In the genomic region with DNA sequence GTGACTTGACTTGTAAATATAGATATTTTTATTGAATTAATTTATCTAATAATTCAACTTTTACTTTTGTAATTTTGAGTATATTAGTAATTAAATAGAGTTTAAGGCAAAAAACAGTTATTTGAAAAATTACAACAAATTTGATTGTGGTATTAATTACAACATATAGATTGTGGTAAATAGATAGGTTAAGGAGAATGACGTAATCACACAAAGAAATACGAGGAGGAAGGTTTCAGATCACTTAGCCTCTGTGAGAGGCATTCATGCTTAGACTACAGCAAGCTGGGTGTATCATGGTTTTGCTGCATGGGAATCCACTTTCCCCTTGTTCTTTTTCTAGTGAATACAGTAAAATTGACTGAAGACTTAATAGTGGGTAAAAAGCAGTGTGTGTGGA, we compare ENCODE assay signal across 31 cellular contexts.
"Had no signal": no experiment of that assay in that cellular context is flagged by ENCODE, and none has a peak within 500 bp of the region (broad histone marks: within the 10 kb centered on the region; RNA-seq: fewer than 3 reads in every experiment).

No MANE protein-coding gene starts in this region.

- DNase-seq: activated CD4-positive, alpha-beta T cell treated with anti-CD3 and anti-CD28 coated beads, Interleukin-2, amount 10 ng/mL, durations not matched to agents 7 days and 5 days; activated CD4-positive, alpha-beta T cell treated with anti-CD3 and anti-CD28 coated beads, Interleukin-2, amount 50 U/mL, for 48 hours; activated CD4-positive, CD25-positive, alpha-beta regulatory T cell; activated CD8-positive, alpha-beta T cell treated with anti-CD3 and anti-CD28 coated beads, Interleukin-2, amount 10 ng/mL, durations not matched to agents 7 days and 5 days; activated gamma-delta T cell treated with Interleukin-2 at 50 U/mL for 16 hours; activated naive CD4-positive, alpha-beta T cell treated with anti-CD3 and anti-CD28 coated beads, Interleukin-2, amount 10 ng/mL, durations not matched to agents 7 days and 5 days; activated naive CD8-positive, alpha-beta T cell treated with anti-CD3 and anti-CD28 coated beads, Interleukin-2, amount 50 U/mL, for 24 hours; activated T-cell treated with anti-CD3 and anti-CD28 coated beads, Interleukin-2, amount 50 U/mL, for 4 hours; aorta; brain microvascular endothelial cell; central memory CD4-positive, alpha-beta T cell; Karpas-422; NCI-H1105; NCI-H1417 treated with DMSO at 0.1 percent for 48 hours; NCI-H187 treated with DMSO at 0.1 percent for 48 hours; NCI-H2081; NCI-H345; NCI-H524 treated with DMSO at 0.1 percent for 48 hours; NCI-H748 treated with DMSO at 0.1 percent for 48 hours; PC-9; SIG-M5; SW 1271; T-helper 1 cell; T-helper 2 cell; T-helper 9 cell; WERI-Rb-1 had no signal

- ATAC-seq: activated CD8-positive, alpha-beta T cell treated with anti-CD3 and anti-CD28 coated beads, Interleukin-2, amount 10 ng/mL, durations not matched to agents 7 days and 5 days; activated naive CD8-positive, alpha-beta T cell treated with anti-CD3 and anti-CD28 coated beads, Interleukin-2, amount 50 U/mL, for 24 hours; activated T-cell treated with anti-CD3 and anti-CD28 coated beads, Interleukin-2, amount 50 U/mL, for 4 hours; Right ventricle myocardium inferior had no signal

- H3K36me3 ChIP-seq: brain microvascular endothelial cell, WERI-Rb-1 had no signal

- H3K27ac ChIP-seq: brain microvascular endothelial cell, PC-9, RWPE1, WERI-Rb-1 had no signal

- FAIRE-seq: RCC 7860 had no signal

- H2AFZ ChIP-seq: PC-9 had no signal

- H3K4me2 ChIP-seq: PC-9 had no signal

- H3K4me1 Mint-ChIP-seq: activated CD4-positive, alpha-beta T cell treated with anti-CD3 and anti-CD28 coated beads, Interleukin-2, amount 10 ng/mL, durations not matched to agents 7 days and 5 days; activated naive CD4-positive, alpha-beta T cell treated with anti-CD3 and anti-CD28 coated beads, Interleukin-2, amount 10 ng/mL, durations not matched to agents 7 days and 5 days; activated naive CD8-positive, alpha-beta T cell treated with anti-CD3 and anti-CD28 coated beads, Interleukin-2, amount 50 U/mL, for 24 hours had no signal

- H3K4me3 Mint-ChIP-seq: activated CD4-positive, alpha-beta T cell treated with anti-CD3 and anti-CD28 coated beads, Interleukin-2, amount 10 ng/mL, durations not matched to agents 7 days and 5 days; activated CD8-positive, alpha-beta T cell treated with anti-CD3 and anti-CD28 coated beads, Interleukin-2, amount 10 ng/mL, durations not matched to agents 7 days and 5 days; activated naive CD4-positive, alpha-beta T cell treated with anti-CD3 and anti-CD28 coated beads, Interleukin-2, amount 10 ng/mL, durations not matched to agents 7 days and 5 days; activated naive CD8-positive, alpha-beta T cell; activated naive CD8-positive, alpha-beta T cell treated with anti-CD3 and anti-CD28 coated beads, Interleukin-2, amount 50 U/mL, for 24 hours; activated T-cell treated with anti-CD3 and anti-CD28 coated beads, Interleukin-2, amount 50 U/mL, for 4 hours; activated T-helper 1 cell treated with anti-CD3 and anti-CD28 coated beads, Interleukin-12 subunit alpha, Interleukin-12 subunit beta, Interleukin-2, Interleukin-4 antibody, amounts not matched to agents 30 ng/mL and 10 ng/mL and 1 ng/mL, durations not matched to agents 14 hours and 24 hours and 36 hours had no signal

- H3K9me3 Mint-ChIP-seq: activated CD4-positive, alpha-beta T cell treated with anti-CD3 and anti-CD28 coated beads, Interleukin-2, amount 10 ng/mL, durations not matched to agents 7 days and 5 days; activated naive CD8-positive, alpha-beta T cell treated with anti-CD3 and anti-CD28 coated beads, Interleukin-2, amount 50 U/mL, for 24 hours; activated T-cell treated with anti-CD3 and anti-CD28 coated beads, Interleukin-2, amount 50 U/mL, for 4 hours; activated T-helper 1 cell treated with anti-CD3 and anti-CD28 coated beads, Interleukin-12 subunit alpha, Interleukin-12 subunit beta, Interleukin-2, Interleukin-4 antibody, amounts not matched to agents 30 ng/mL and 10 ng/mL and 1 ng/mL, durations not matched to agents 14 hours and 24 hours and 36 hours had no signal

- H3K4me3 ChIP-seq: PC-9 had no signal

- H3K36me3 Mint-ChIP-seq: activated naive CD4-positive, alpha-beta T cell treated with anti-CD3 and anti-CD28 coated beads, Interleukin-2, amount 10 ng/mL, durations not matched to agents 7 days and 5 days; activated naive CD8-positive, alpha-beta T cell had no signal

- H3K27ac Mint-ChIP-seq: activated CD4-positive, alpha-beta T cell treated with anti-CD3 and anti-CD28 coated beads, Interleukin-2, amount 10 ng/mL, durations not matched to agents 7 days and 5 days; activated CD8-positive, alpha-beta T cell treated with anti-CD3 and anti-CD28 coated beads, Interleukin-2, amount 10 ng/mL, durations not matched to agents 7 days and 5 days; activated naive CD4-positive, alpha-beta T cell treated with anti-CD3 and anti-CD28 coated beads, Interleukin-2, amount 10 ng/mL, durations not matched to agents 7 days and 5 days; activated naive CD8-positive, alpha-beta T cell; activated naive CD8-positive, alpha-beta T cell treated with anti-CD3 and anti-CD28 coated beads, Interleukin-2, amount 50 U/mL, for 24 hours; activated T-helper 1 cell treated with anti-CD3 and anti-CD28 coated beads, Interleukin-12 subunit alpha, Interleukin-12 subunit beta, Interleukin-2, Interleukin-4 antibody, amounts not matched to agents 30 ng/mL and 10 ng/mL and 1 ng/mL, durations not matched to agents 14 hours and 24 hours and 36 hours had no signal

- H3K27me3 ChIP-seq: brain microvascular endothelial cell had no signal

- H3K27me3 Mint-ChIP-seq: activated CD4-positive, alpha-beta T cell treated with anti-CD3 and anti-CD28 coated beads, Interleukin-2, amount 10 ng/mL, durations not matched to agents 7 days and 5 days; activated naive CD4-positive, alpha-beta T cell treated with anti-CD3 and anti-CD28 coated beads, Interleukin-2, amount 10 ng/mL, durations not matched to agents 7 days and 5 days; activated naive CD8-positive, alpha-beta T cell; activated naive CD8-positive, alpha-beta T cell treated with anti-CD3 and anti-CD28 coated beads, Interleukin-2, amount 50 U/mL, for 24 hours had no signal
